9 cellular contexts compared by ENCODE assay signal in the genomic region with DNA sequence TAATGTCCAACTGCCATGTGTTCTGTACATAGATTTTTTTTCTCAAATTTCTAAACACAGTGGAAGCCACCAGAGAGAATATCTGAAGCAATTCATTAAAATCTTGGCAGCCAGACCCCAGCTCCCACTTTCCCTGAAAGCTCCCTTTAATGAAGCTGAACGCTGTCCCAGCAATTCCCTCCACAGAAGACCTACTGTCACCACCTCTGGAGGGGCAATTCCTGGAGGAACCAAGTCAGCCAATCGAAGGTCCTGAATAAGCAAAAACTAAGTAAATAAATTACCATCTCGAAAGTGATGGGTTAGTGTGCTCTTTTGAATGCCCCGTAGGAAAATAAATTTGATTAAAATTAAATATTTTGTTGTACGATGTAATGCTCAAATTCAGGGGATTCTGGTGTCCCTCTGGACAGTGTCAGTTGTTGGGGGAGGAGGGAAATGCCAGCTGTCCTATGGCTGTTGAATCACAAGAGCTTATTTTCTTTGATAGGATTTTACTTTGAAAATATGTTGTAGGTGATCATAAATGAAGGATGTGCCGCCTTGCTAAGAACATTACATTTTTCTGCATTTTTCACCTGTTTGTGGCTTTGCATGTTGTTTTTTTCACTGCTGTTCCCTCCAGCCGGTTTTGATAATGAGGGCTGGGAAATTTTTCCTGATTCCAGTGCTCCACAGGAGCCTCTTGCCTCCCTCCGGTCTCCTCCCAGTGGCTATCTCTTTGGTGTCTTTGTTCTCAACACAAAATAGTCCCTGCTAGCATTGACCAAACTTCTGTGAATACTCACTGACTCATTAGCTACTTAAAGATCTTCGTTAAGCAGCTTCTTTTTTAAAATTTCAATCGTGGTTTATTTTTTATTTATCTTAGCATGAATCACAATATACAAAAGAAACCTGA. TPM values are rescaled to one million over a fixed set of nuclear protein-coding genes. Genes with fewer than 3 reads are reported as not detected.
DNase-seq lines count a peak whose midpoint lies in the region; ATAC-seq and TF ChIP-seq lines count a peak whose summit lies in the region.
"Had no signal": no experiment of that assay in that cellular context is flagged by ENCODE, and none has a peak within 500 bp of the region (broad histone marks: within the 10 kb centered on the region; RNA-seq: fewer than 3 reads in every experiment).

No MANE protein-coding gene starts in this region.

- H3K18ac ChIP-seq in H9 (ENCODE audit: insufficient read length, low read depth, low read length) = no peak overlapping the region

- H2AFZ ChIP-seq in H9 (ENCODE audit: low read length) (no peak overlapping the region), SK-N-SH (ENCODE audit: low read depth) (peak overlapping the region; percentile 75), hepatocyte (peak overlapping the region; percentile 38)

- no peaks in the 10 kb centered on the region; a peak in 1 of 5 replicates for H3K9me3 Mint-ChIP-seq in H9

- no peaks in the 10 kb centered on the region for H3K79me2 ChIP-seq in H9 (ENCODE audit: insufficient read depth, low read length)
- H3K79me2 ChIP-seq in SK-N-SH (ENCODE audit: insufficient read depth) = no peaks in the 10 kb centered on the region
- H3K79me2 ChIP-seq in hepatocyte = no peaks in the 10 kb centered on the region

- H3K27me3 ChIP-seq in H9 (ENCODE audit: insufficient read depth, low read length) (no peaks in the 10 kb centered on the region), SK-N-SH (ENCODE audit: insufficient read depth) (no peaks in the 10 kb centered on the region), hepatocyte (no peaks in the 10 kb centered on the region)

- H4K20me1 ChIP-seq in H9 (ENCODE audit: control insufficient read depth, insufficient read depth, insufficient read length) = no peaks in the 10 kb centered on the region
- H4K20me1 ChIP-seq in SK-N-SH (ENCODE audit: insufficient read depth) = no peaks in the 10 kb centered on the region
- H4K20me1 ChIP-seq in hepatocyte (ENCODE audit: insufficient read depth, poor library complexity, severe bottlenecking) = no peaks in the 10 kb centered on the region

- H2BK12ac ChIP-seq in H9 (ENCODE audit: insufficient read length, low read depth, low read length) = no peak overlapping the region

- H3K4me1 Mint-ChIP-seq in H9 = peaks cover 55 to 61% of the 10 kb centered on the region in 2 experiments

- no peak overlapping the region for H3K27ac ChIP-seq in H9 (ENCODE audit: insufficient read length, low read depth, low read length)
- peak overlapping the region; percentile 53 to 71 for H3K27ac ChIP-seq in SK-N-SH (ENCODE audit: low read depth in 2 of 2, low read length in 1 of 2)
- peak overlapping the region; percentile 10 for H3K27ac ChIP-seq in hepatocyte
- H3K27ac ChIP-seq: C4-2B had no signal

- H3K4me3 Mint-ChIP-seq in H9 = peak overlapping the region; percentile 46 to 71; a peak in 4 of 5 replicates

- H3K4me3 ChIP-seq in SK-N-SH (ENCODE audit: low read depth in 2 of 2, low read length in 1 of 2) (peak overlapping the region; percentile 9 to 19; a peak in 3 of 4 replicates), hepatocyte (no peak overlapping the region)

- H2BK15ac ChIP-seq in H9 (ENCODE audit: low read depth, low read length) = no peak overlapping the region

- no peak overlapping the region for H4K5ac ChIP-seq in H9 (ENCODE audit: insufficient read length, low read depth, low read length)

- no peak overlapping the region for H3K23ac ChIP-seq in H9 (ENCODE audit: insufficient read length, low read depth, low read length)

- H3K27me3 Mint-ChIP-seq in H9 (ENCODE audit: low read depth) = no peaks in the 10 kb centered on the region; the same call in 1 of the 2 replicates

- H3F3A ChIP-seq in SK-N-SH (replicated peaks; ENCODE audit: insufficient read depth) = peaks cover 26% of the 10 kb centered on the region

- H2BK120ac ChIP-seq in H9 (ENCODE audit: low read depth, low read length, poor library complexity, severe bottlenecking) = no peak overlapping the region

- H3K4me1 ChIP-seq in H9 (ENCODE audit: insufficient read depth, low read length) = peaks cover 14% of the 10 kb centered on the region
- H3K4me1 ChIP-seq in SK-N-SH (ENCODE audit: control insufficient read depth in 1 of 2, insufficient read depth in 2 of 2, low read depth in 1 of 2, low read length in 1 of 2) = peaks cover 26 to 30% of the 10 kb centered on the region in 2 experiments; a peak in 3 of 4 replicates
- peaks cover 13% of the 10 kb centered on the region for H3K4me1 ChIP-seq in hepatocyte (ENCODE audit: insufficient read depth)

- no peaks in the 10 kb centered on the region for H3K36me3 ChIP-seq in SK-N-SH (replicated peaks in 1 of 2; ENCODE audit: control insufficient read depth in 1 of 2, insufficient read depth in 2 of 2, low read length in 1 of 2)
- no peaks in the 10 kb centered on the region for H3K36me3 ChIP-seq in hepatocyte (replicated peaks; ENCODE audit: insufficient read depth, low read depth)

- WGBS in H9 (ENCODE audit: extremely low coverage, insufficient read length, low lambda C conversion rate) = no CpG with 5 or more reads among the region's 10 CpGs
- 17% methylated on average over 10 of the region's 10 CpGs for WGBS in SK-N-SH (ENCODE audit: low lambda C conversion rate)
- 31% methylated on average over 10 of the region's 10 CpGs for WGBS in hepatocyte (ENCODE audit: low lambda C conversion rate, missing lambda C conversion rate)

- H3K9me2 ChIP-seq in SK-N-SH (no peaks in the 10 kb centered on the region), hepatocyte (replicated peaks; ENCODE audit: insufficient read depth) (no peaks in the 10 kb centered on the region)

- no peak overlapping the region for H3K56ac ChIP-seq in H9 (ENCODE audit: insufficient read length, low read depth, low read length)

- H4K8ac ChIP-seq in H9 (replicated peaks; ENCODE audit: insufficient read length, low read depth, low read length) = no peak overlapping the region

- POLR2A ChIA-PET in SK-N-SH (lab: Yijun Ruan, JAX) = interaction anchor here (0.6 to 1.4 kb wide), 5 partner anchors 9 to 93 kb away, joined by 3 to 4 read pairs (median 3); partner anchors contain the start of gene GSAP

- H3T11ph ChIP-seq in H9 (ENCODE audit: low read length) = no peak overlapping the region

- H2AK5ac ChIP-seq in H9 (ENCODE audit: insufficient read length, low read length) = no peak overlapping the region

- H3K4me2 ChIP-seq in H9 (ENCODE audit: insufficient read depth, insufficient read length, low read length) = peak overlapping the region; percentile 17
- H3K4me2 ChIP-seq in SK-N-SH = peak overlapping the region; percentile 65
- peak overlapping the region; percentile 61 for H3K4me2 ChIP-seq in hepatocyte

- TF ChIP-seq EP300 in SK-N-SH (IDR thresholded peaks at IDR 0.05; ENCODE audit: borderline replicate concordance in 1 of 2, low read depth in 1 of 2, low read length in 1 of 2) = no peak

- no peak overlapping the region for H3K4ac ChIP-seq in H9 (ENCODE audit: low read depth, low read length)

- H3K9me3 ChIP-seq in H9 (ENCODE audit: control insufficient read depth, low read depth, low read length) (no peaks in the 10 kb centered on the region), SK-N-SH (no peaks in the 10 kb centered on the region), hepatocyte (ENCODE audit: low read depth) (no peaks in the 10 kb centered on the region)

- no peak overlapping the region for H3K14ac ChIP-seq in H9 (ENCODE audit: insufficient read depth, low read length)

- TF ChIP-seq RAD21 in SK-N-SH (IDR thresholded peaks at IDR 0.05; ENCODE audit: low read length) = peak; percentile 18; the same call in 1 of the 2 replicates

- peak; percentile 77 for DNase-seq in A172 (ENCODE audit: low spot score)
- DNase-seq in H9 = peak; percentile 46
- peak; percentile 43 for DNase-seq in SK-N-SH
- DNase-seq in hepatocyte (ENCODE audit: low spot score) = no peak
- no peak for DNase-seq in T-helper 2 cell
- DNase-seq in middle frontal gyrus (ENCODE audit: extremely low spot score, low spot score) = no peak
- DNase-seq in NCI-H2196 treated with DMSO at 0.1 percent for 48 hours (lab: John Stamatoyannopoulos, UW; ENCODE audit: unreplicated experiment) = no peak

- H3K9ac ChIP-seq in H9 (ENCODE audit: extremely low read depth, insufficient read length, low read length) = no peak overlapping the region
- peak overlapping the region; percentile 46; the same call in 1 of the 2 replicates for H3K9ac ChIP-seq in SK-N-SH

- no peak overlapping the region for H2BK20ac ChIP-seq in H9 (ENCODE audit: low read depth, low read length, poor library complexity, severe bottlenecking)

- no peaks in the 10 kb centered on the region for H3K36me3 Mint-ChIP-seq in H9 (ENCODE audit: insufficient read depth in 1 of 3, low read depth in 3 of 3)

- peaks cover 3% of the 10 kb centered on the region for H3K23me2 ChIP-seq in H9 (ENCODE audit: insufficient read length, low read depth, low read length, poor library complexity, severe bottlenecking)

- H4K91ac ChIP-seq in H9 (ENCODE audit: insufficient read length, low read depth, low read length) = no peak overlapping the region

- no peak overlapping the region for H2BK5ac ChIP-seq in H9 (ENCODE audit: insufficient read length, low read length)

- H3K27ac Mint-ChIP-seq in H9 = peak overlapping the region; percentile 36 to 96 (median 89)

- CTCF ChIA-PET in SK-N-SH (lab: Yijun Ruan, JAX) = interaction anchor here (0.9 to 2.5 kb wide), 3 partner anchors 9 to 101 kb away, joined by 3 to 13 read pairs (median 4); partner anchors contain the start of gene GSAP

- H3K79me1 ChIP-seq in H9 (ENCODE audit: insufficient read depth, low read depth, low read length, poor library complexity, severe bottlenecking) = no peaks in the 10 kb centered on the region

- no peak for TF ChIP-seq CTCF in H9 (conservative IDR thresholded peaks at IDR 0.05)
- no peak for TF ChIP-seq CTCF in SK-N-SH (IDR thresholded peaks at IDR 0.05)
- TF ChIP-seq CTCF in hepatocyte (IDR thresholded peaks at IDR 0.05; ENCODE audit: poor library complexity) = no peak

- ATAC-seq in GM18873 (IDR thresholded peaks at IDR 0.05; ENCODE audit: low FRiP score, unreplicated experiment) = no peak

TF ChIP-seq in SK-N-SH, 30 proteins besides CTCF, POLR2A, EP300 and RAD21 (continues in another document):
- TF ChIP-seq ELF1 (IDR thresholded peaks at IDR 0.05) (no peak), MXI1 (IDR thresholded peaks at IDR 0.05; ENCODE audit: low read depth, low read length) (no peak; the same call in 1 of the 2 replicates), FOXJ3 (CRISPR knock-in tag; IDR thresholded peaks at IDR 0.05) (no peak)
- TF ChIP-seq, protein P1, sequence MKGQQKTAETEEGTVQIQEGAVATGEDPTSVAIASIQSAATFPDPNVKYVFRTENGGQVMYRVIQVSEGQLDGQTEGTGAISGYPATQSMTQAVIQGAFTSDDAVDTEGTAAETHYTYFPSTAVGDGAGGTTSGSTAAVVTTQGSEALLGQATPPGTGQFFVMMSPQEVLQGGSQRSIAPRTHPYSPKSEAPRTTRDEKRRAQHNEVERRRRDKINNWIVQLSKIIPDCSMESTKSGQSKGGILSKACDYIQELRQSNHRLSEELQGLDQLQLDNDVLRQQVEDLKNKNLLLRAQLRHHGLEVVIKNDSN (IDR thresholded peaks at IDR 0.05; ENCODE audit: borderline replicate concordance, low read depth) = no peak

RNA-seq across cellular contexts. Expression of gene GSAP, which starts 9.3 kb away (rescaled TPM):
- 9.6 and 13.7 TPM in 2 replicates for total RNA-seq in A172 (2014; rRNA removed; shearing (Covaris generic))
- total RNA-seq in H9 (2021) = 1.6 and 1.9 TPM in 2 replicates
- polyA plus RNA-seq in SK-N-SH (2012; rRNA removed) = 5.9 and 7.5 TPM in 2 replicates
- polyA plus RNA-seq in SK-N-SH (2012; cell fraction: cytosol; rRNA removed) = 5.7 and 6.2 TPM in 2 replicates
- polyA plus RNA-seq in SK-N-SH (2012; cell fraction: nucleus; rRNA removed) = 20.4 and 29.3 TPM in 2 replicates
- 11.1 and 16.3 TPM in 2 replicates for total RNA-seq in hepatocyte
- 9.3 and 9.9 TPM in 2 replicates for polyA plus RNA-seq in hepatocyte

Comparison
In these comparisons a context has a peak if more than half of its experiments do, and no peak if none do; other contexts are left out.
1. DNase-seq: peak in A172 (single experiment), H9 (single experiment) and SK-N-SH (single experiment); none in hepatocyte (single experiment), T-helper 2 cell (0 of 5), middle frontal gyrus (single experiment) and NCI-H2196 treated with DMSO at 0.1 percent for 48 hours (single experiment).
2. Peak in every context shown above with its lines, with median percentiles within 50 percentile points of each other: H3K4me2 ChIP-seq.